18 cellular contexts compared by ENCODE assay signal in the genomic region with DNA sequence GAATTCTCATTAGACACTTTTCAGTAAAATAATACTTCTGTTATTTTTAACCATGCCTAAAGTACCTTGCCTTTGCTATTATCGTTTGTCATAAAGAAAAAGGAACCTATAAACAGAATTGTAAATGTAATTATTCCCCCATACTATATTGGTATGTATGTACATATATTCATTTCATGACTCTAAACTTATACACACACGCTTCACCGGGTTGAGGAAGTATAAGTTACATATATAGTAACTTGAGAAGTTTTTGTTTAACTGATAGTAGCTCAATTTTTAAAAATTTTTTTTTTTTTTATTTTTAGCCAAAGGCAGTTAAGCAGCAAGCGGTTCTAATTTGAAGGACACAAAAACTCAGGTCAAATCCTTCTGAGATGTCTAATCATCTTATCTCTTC.
A peak's percentile ranks its signal among the peaks of the same experiment; 100 is the strongest.
DNase-seq lines count a peak whose midpoint lies in the region; ATAC-seq and TF ChIP-seq lines count a peak whose summit lies in the region.
"Had no signal": no experiment of that assay in that cellular context is flagged by ENCODE, and none has a peak within 500 bp of the region (broad histone marks: within the 10 kb centered on the region; RNA-seq: fewer than 3 reads in every experiment).

No MANE protein-coding gene starts in this region.

- POLR2A ChIA-PET in GM10248 (lab: Yijun Ruan, JAX): no interaction called here

- H3K4me3 ChIP-seq in sigmoid colon: no peak overlapping the region
- H3K4me3 ChIP-seq: heart left ventricle, Peyer's patch, uterus had no signal

- intact Hi-C loops in sigmoid colon (cut with DNase I): no loop called here

- WGBS in sigmoid colon, 2 donors: 72 to 95% methylated on average over 4 of the region's 4 CpGs

- no peaks in the 10 kb centered on the region for H3K9me3 ChIP-seq in sigmoid colon
- H3K9me3 ChIP-seq: Peyer's patch, uterus had no signal

- ATAC-seq in GM19372 (IDR thresholded peaks at IDR 0.05; ENCODE audit: low read depth, unreplicated experiment) (peak; percentile 76), HG02642 (IDR thresholded peaks at IDR 0.05; ENCODE audit: poor library complexity, unreplicated experiment) (peak; percentile 77), HG03460 (IDR thresholded peaks at IDR 0.05; ENCODE audit: unreplicated experiment) (peak; percentile 97)
- ATAC-seq: activated CD8-positive, alpha-beta memory T cell treated with anti-CD3 and anti-CD28 coated beads, Interleukin-2, amount 10 ng/mL, durations not matched to agents 7 days and 5 days; HCT116; heart left ventricle; stimulated activated naive CD8-positive, alpha-beta T cell treated with anti-CD3 and anti-CD28 coated beads, Interleukin-15, Interleukin-2, amounts not matched to agents 100 U/mL and 50 U/mL, for 24 hours had no signal

- no peak overlapping the region for H3K27ac ChIP-seq in sigmoid colon
- H3K27ac ChIP-seq: heart left ventricle, KMS-11, Peyer's patch, uterus had no signal

- no peaks in the 10 kb centered on the region for H3K27me3 ChIP-seq in sigmoid colon
- H3K27me3 ChIP-seq: heart left ventricle, Peyer's patch, uterus had no signal

- CTCF ChIA-PET in GM10248 (lab: Yijun Ruan, JAX): interaction anchor here (1.3 kb wide), 1 partner anchor 14 kb away, joined by 3 read pairs; no protein-coding TSS in a partner anchor

- no peaks in the 10 kb centered on the region for H3K4me1 ChIP-seq in sigmoid colon
- H3K4me1 ChIP-seq: heart left ventricle, Peyer's patch, uterus had no signal

- no peak for TF ChIP-seq EP300 in sigmoid colon (IDR thresholded peaks at IDR 0.05)

- H3K36me3 ChIP-seq in sigmoid colon: peaks cover 0 to 80% (median 5%) of the 10 kb centered on the region in 4 donors
- H3K36me3 ChIP-seq: uterus had no signal

- TF ChIP-seq CTCF in GM10248 (IDR thresholded peaks at IDR 0.05; ENCODE audit: control extremely low read depth, extremely low read depth, low read depth, missing control alignments) (no peak), sigmoid colon (IDR thresholded peaks at IDR 0.05) (no peak)

- TF ChIP-seq POLR2A in sigmoid colon (IDR thresholded peaks at IDR 0.05): no peak

- DNase-seq in GM10248 (ENCODE audit: extremely low spot score) (peak; percentile 28), C1 segment of cervical spinal cord (lab: John Stamatoyannopoulos, UW) (no peak), sigmoid colon (no peak), GDM1 (lab: John Stamatoyannopoulos, UW) (no peak), T-helper 9 cell (no peak)
- DNase-seq: activated CD4-positive, CD25-positive, alpha-beta regulatory T cell; activated CD8-positive, alpha-beta memory T cell treated with anti-CD3 and anti-CD28 coated beads, Interleukin-2, amount 10 ng/mL, durations not matched to agents 7 days and 5 days; heart left ventricle; NCI-H146; NCI-H526 treated with DMSO at 0.1 percent for 48 hours; Peyer's patch; stimulated activated naive CD8-positive, alpha-beta T cell treated with anti-CD3 and anti-CD28 coated beads, Interleukin-15, Interleukin-2, amounts not matched to agents 100 U/mL and 50 U/mL, for 24 hours; uterus had no signal
